ENCODE assay signal across 9 cellular contexts in genomic region chr4:56910172-56910967, GRCh38. TPM values are rescaled to one million over a fixed set of nuclear protein-coding genes. Genes with fewer than 3 reads are reported as not detected.
A peak's percentile ranks its signal among the peaks of the same experiment; 100 is the strongest.
DNase-seq lines count a peak whose midpoint lies in the region; ATAC-seq and TF ChIP-seq lines count a peak whose summit lies in the region.
"Had no signal": no experiment of that assay in that cellular context is flagged by ENCODE, and none has a peak within 500 bp of the region (broad histone marks: within the 10 kb centered on the region; RNA-seq: fewer than 3 reads in every experiment).

No MANE protein-coding gene starts in this region.

- peaks cover 57% of the 10 kb centered on the region for H3K4me1 Mint-ChIP-seq in activated naive CD4-positive, alpha-beta T cell treated with anti-CD3 and anti-CD28 coated beads for 36 hours (ENCODE audit: low read depth)
- H3K4me1 Mint-ChIP-seq in activated T-helper 17 cell treated with anti-CD3 and anti-CD28 coated beads, Interleukin-2, amount 50 U/mL, for 72 hours = peaks cover 25% of the 10 kb centered on the region
- H3K4me1 Mint-ChIP-seq in immature natural killer cell = peaks cover 49 to 63% of the 10 kb centered on the region in 2 donors

- H3K27me3 Mint-ChIP-seq in activated naive CD4-positive, alpha-beta T cell treated with anti-CD3 and anti-CD28 coated beads for 36 hours (ENCODE audit: low read depth) = no peaks in the 10 kb centered on the region
- no peaks in the 10 kb centered on the region for H3K27me3 Mint-ChIP-seq in activated T-helper 17 cell treated with anti-CD3 and anti-CD28 coated beads, Interleukin-2, amount 50 U/mL, for 72 hours
- peaks cover 5 to 12% (median 9%) of the 10 kb centered on the region in 3 donors for H3K27me3 Mint-ChIP-seq in immature natural killer cell (ENCODE audit: low read depth in 3 of 3)

- peaks cover 18% of the 10 kb centered on the region for H3K36me3 Mint-ChIP-seq in activated naive CD4-positive, alpha-beta T cell treated with anti-CD3 and anti-CD28 coated beads for 36 hours (ENCODE audit: low read depth)
- H3K36me3 Mint-ChIP-seq in activated T-helper 17 cell treated with anti-CD3 and anti-CD28 coated beads, Interleukin-2, amount 50 U/mL, for 72 hours (ENCODE audit: low read depth) = peaks cover 57% of the 10 kb centered on the region
- H3K36me3 Mint-ChIP-seq in immature natural killer cell = peaks cover 0 to 5% (median under 1%) of the 10 kb centered on the region in 3 donors

- H3K9me3 Mint-ChIP-seq in activated naive CD4-positive, alpha-beta T cell treated with anti-CD3 and anti-CD28 coated beads for 36 hours = no peaks in the 10 kb centered on the region
- no peaks in the 10 kb centered on the region for H3K9me3 Mint-ChIP-seq in activated T-helper 17 cell treated with anti-CD3 and anti-CD28 coated beads, Interleukin-2, amount 50 U/mL, for 72 hours
- H3K9me3 Mint-ChIP-seq in immature natural killer cell = no peaks in the 10 kb centered on the region

- peaks cover 0 to 4% (median 0%) of the 10 kb centered on the region in 3 donors for H3K36me3 ChIP-seq in tibial artery

- no peak for TF ChIP-seq CTCF in tibial artery (IDR thresholded peaks at IDR 0.05)

- CTCF ChIA-PET in activated naive CD4-positive, alpha-beta T cell treated with anti-CD3 and anti-CD28 coated beads for 36 hours (lab: Charles Lee) = interaction anchor here (1.2 to 1.6 kb wide), 2 partner anchors 67 to 74 kb away, joined by 3 to 5 read pairs; partner anchors contain the start of gene NOA1

- peak overlapping the region; percentile 93 to 98 for H3K4me3 ChIP-seq in tibial artery

- no peak for ATAC-seq in activated T-helper 17 cell treated with anti-CD3 and anti-CD28 coated beads, Interleukin-2, amount 50 U/mL, for 72 hours (replicated peaks)
- no peak for ATAC-seq in HG03097 (IDR thresholded peaks at IDR 0.05; ENCODE audit: low FRiP score, unreplicated experiment)

- H3K27me3 ChIP-seq in tibial artery = no peaks in the 10 kb centered on the region

- no peaks in the 10 kb centered on the region for H3K9me3 ChIP-seq in tibial artery

- H3K4me3 Mint-ChIP-seq in activated naive CD4-positive, alpha-beta T cell treated with anti-CD3 and anti-CD28 coated beads for 36 hours = peak overlapping the region; percentile 92
- peak overlapping the region; percentile 98 for H3K4me3 Mint-ChIP-seq in activated T-helper 17 cell treated with anti-CD3 and anti-CD28 coated beads, Interleukin-2, amount 50 U/mL, for 72 hours
- H3K4me3 Mint-ChIP-seq in immature natural killer cell = peak overlapping the region; percentile 97 to 99 (median 97)

- intact Hi-C loops in activated naive CD4-positive, alpha-beta T cell treated with anti-CD3 and anti-CD28 coated beads for 36 hours (cut with micrococcal nuclease) = loop anchor here (1.0 kb wide), 1 partner anchor 12 kb away; no protein-coding TSS in a partner anchor
- intact Hi-C loops in tibial artery (cut with DNase I; ENCODE audit: low total_unique reads) (loop anchor here (5.0 kb wide), 1 partner anchor 57 kb away; no protein-coding TSS in a partner anchor), posterior cingulate gyrus (cut with DNase I) (no loop called here)

- H3K4me1 ChIP-seq in tibial artery = peaks cover 0 to 48% (median 17%) of the 10 kb centered on the region in 4 donors

- H3K27ac ChIP-seq in tibial artery = no peak overlapping the region

- peak overlapping the region; percentile 95 for H3K27ac Mint-ChIP-seq in activated naive CD4-positive, alpha-beta T cell treated with anti-CD3 and anti-CD28 coated beads for 36 hours
- H3K27ac Mint-ChIP-seq in activated T-helper 17 cell treated with anti-CD3 and anti-CD28 coated beads, Interleukin-2, amount 50 U/mL, for 72 hours = peak overlapping the region; percentile 94
- peak overlapping the region; percentile 93 to 97 (median 96) for H3K27ac Mint-ChIP-seq in immature natural killer cell

- peak; percentile 13 for DNase-seq in activated naive CD4-positive, alpha-beta T cell treated with anti-CD3 and anti-CD28 coated beads for 36 hours
- DNase-seq in activated naive CD4-positive, alpha-beta T cell treated with Interleukin-2 at 50 U/mL for 16 hours = no peak
- no peak for DNase-seq in immature natural killer cell
- DNase-seq in tibial artery = no peak
- no peak for DNase-seq in posterior cingulate gyrus
- DNase-seq in SIG-M5 (lab: John Stamatoyannopoulos, UW) = no peak
- DNase-seq: DMS79 treated with DMSO at 0.1 percent for 48 hours had no signal

RNA-seq across cellular contexts. Expression of gene REST, which starts 2.7 kb away (rescaled TPM):
- 10 to 100 TPM; 35.6 to 36.8 TPM for total RNA-seq in activated naive CD4-positive, alpha-beta T cell treated with anti-CD3 and anti-CD28 coated beads for 36 hours
- total RNA-seq in activated T-helper 17 cell treated with anti-CD3 and anti-CD28 coated beads, Interleukin-2, amount 50 U/mL, for 72 hours = 10 to 100 TPM; 39.5 to 51.8 TPM
- 100 to 1,000 TPM; 106 to 193 (median 144) TPM for polyA plus RNA-seq in immature natural killer cell
